1 cellular context compared by ENCODE assay signal in the genomic region with DNA sequence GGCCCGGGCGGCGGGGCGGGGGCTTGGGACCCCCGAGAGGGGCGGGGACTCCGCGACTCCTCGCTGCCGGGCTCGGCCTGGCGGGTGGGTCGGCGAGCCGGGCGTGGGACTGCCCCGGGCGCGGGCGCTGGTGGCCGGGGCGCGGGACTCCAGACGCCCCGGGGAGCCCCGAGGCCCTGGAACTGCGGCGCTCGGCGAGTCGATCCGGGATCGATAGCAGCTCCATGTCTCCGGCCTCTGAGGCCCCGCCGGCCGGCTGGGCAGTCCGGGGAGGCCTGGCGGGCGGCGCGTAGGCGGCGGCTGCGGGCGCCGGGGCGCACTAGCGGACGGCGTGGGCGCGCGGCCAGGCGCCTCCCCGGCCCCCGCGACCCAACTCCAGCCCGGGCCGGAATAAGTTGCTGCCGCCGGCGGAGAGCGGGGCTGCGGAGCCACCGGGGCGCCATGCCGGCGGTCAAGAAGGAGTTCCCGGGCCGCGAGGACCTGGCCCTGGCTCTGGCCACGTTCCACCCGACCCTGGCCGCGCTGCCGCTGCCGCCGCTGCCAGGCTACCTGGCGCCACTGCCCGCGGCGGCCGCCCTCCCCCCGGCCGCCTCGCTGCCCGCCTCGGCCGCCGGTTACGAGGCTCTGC.
TF ChIP-seq lines count a peak whose summit lies in the region.

No MANE protein-coding gene starts in this region.

TF ChIP-seq in HepG2, 621 proteins besides CTCF, POLR2A, EP300 and RAD21:
- no peak for TF ChIP-seq NCOA5 (CRISPR knock-in tag; IDR thresholded peaks at IDR 0.05)
- TF ChIP-seq PHF21A (CRISPR knock-in tag; IDR thresholded peaks at IDR 0.05): no peak
- 0 out of 2 replicates have a peak, but pooled peaks have one; percentile 8 for TF ChIP-seq ZFX (CRISPR knock-in tag; IDR thresholded peaks at IDR 0.05; ENCODE audit: low read depth)
- TF ChIP-seq ZFP36 (IDR thresholded peaks at IDR 0.05; ENCODE audit: borderline replicate concordance, low read depth, low read length, partially characterized antibody): peak; percentile 13
TF ChIP-seq in HepG2: peak in this region for 2.
